In the genomic region with DNA sequence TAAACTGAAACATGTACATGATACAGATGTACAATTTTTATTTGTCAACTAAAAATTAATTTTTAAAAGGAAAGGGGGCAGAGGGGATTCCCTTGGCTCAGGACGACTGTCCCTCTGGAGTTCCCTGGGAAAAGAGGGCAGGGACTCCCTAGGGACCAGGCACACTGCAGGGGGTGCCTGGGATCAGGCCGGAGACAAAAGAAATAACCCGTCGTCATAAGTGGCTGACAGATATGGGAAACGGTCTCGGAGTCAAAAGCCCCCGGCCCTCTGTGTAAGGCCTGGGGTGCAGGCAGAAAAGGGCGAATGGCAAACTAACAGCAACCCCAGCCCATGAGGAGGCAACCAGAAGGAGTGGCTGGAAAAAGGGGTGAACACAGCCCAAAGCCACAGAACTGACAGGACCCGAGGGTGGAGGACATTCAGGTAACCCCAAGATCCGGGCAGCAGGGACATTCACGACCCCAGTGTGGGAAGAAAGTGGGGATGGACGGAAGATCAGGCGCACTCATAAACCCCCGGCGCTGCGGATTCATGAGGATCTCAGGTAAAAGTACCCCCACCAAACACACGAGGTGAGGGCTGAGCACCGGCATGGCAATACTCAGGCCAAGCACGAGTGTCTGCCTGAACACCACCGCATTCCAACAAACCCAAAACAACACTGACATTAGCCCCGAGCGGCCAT, we compare ENCODE assay signal across 11 cellular contexts. TPM values are rescaled to one million over a fixed set of nuclear protein-coding genes. Genes with fewer than 3 reads are reported as not detected.
A peak's percentile ranks its signal among the peaks of the same experiment; 100 is the strongest.
DNase-seq lines count a peak whose midpoint lies in the region; ATAC-seq and TF ChIP-seq lines count a peak whose summit lies in the region.
"Had no signal": no experiment of that assay in that cellular context is flagged by ENCODE, and none has a peak within 500 bp of the region (broad histone marks: within the 10 kb centered on the region; RNA-seq: fewer than 3 reads in every experiment).

No MANE protein-coding gene starts in this region.

- H3K4me3 ChIP-seq in CD8-positive, alpha-beta T cell (ENCODE audit: low read depth, low read length): no peak overlapping the region
- H3K4me3 ChIP-seq in WI38 (ENCODE audit: low read depth, low read length): peak overlapping the region; percentile 43
- peak overlapping the region; percentile 32 to 40 for H3K4me3 ChIP-seq in foreskin fibroblast (ENCODE audit: low read depth in 1 of 2, low read length in 2 of 2)
- H3K4me3 ChIP-seq in prostate gland: peak overlapping the region in 1 of 2 donors; percentile 10

- H3K4me1 ChIP-seq in CD8-positive, alpha-beta T cell (ENCODE audit: insufficient read depth, low read length): peaks cover 21% of the 10 kb centered on the region
- H3K4me1 ChIP-seq in prostate gland (replicated peaks): peaks cover 61% of the 10 kb centered on the region

- no peak overlapping the region for H3K4me3 Mint-ChIP-seq in CD8-positive, alpha-beta T cell
- H3K4me3 Mint-ChIP-seq: memory B cell had no signal

- H3K9me3 Mint-ChIP-seq in CD8-positive, alpha-beta T cell: no peaks in the 10 kb centered on the region
- H3K9me3 Mint-ChIP-seq: memory B cell had no signal

- TF ChIP-seq POLR2A in prostate gland (IDR thresholded peaks at IDR 0.05): no peak

- H3K27ac Mint-ChIP-seq in CD8-positive, alpha-beta T cell: peak overlapping the region; percentile 62
- H3K27ac Mint-ChIP-seq: memory B cell had no signal

- H3K4me1 Mint-ChIP-seq in CD8-positive, alpha-beta T cell (ENCODE audit: low read depth): peaks cover 55% of the 10 kb centered on the region

- peaks cover 43% of the 10 kb centered on the region for H3K36me3 Mint-ChIP-seq in CD8-positive, alpha-beta T cell

- no peak overlapping the region for H3K27ac ChIP-seq in CD8-positive, alpha-beta T cell (ENCODE audit: low read depth, low read length)
- peak overlapping the region; percentile 79 to 87 for H3K27ac ChIP-seq in prostate gland

- no peaks in the 10 kb centered on the region for H3K27me3 Mint-ChIP-seq in CD8-positive, alpha-beta T cell (ENCODE audit: low read depth)
- H3K27me3 Mint-ChIP-seq: memory B cell had no signal

- intact Hi-C loops in CD8-positive, alpha-beta T cell (cut with DNase I, micrococcal nuclease): loop anchor here in 1 of 2 experiments (10.0 kb wide), 1 partner anchor 122 kb away; the partner anchor contains the start of gene GTF2F1
- intact Hi-C loops in prostate gland (cut with DNase I): loop anchor here (5.0 to 10.0 kb wide), 3 partner anchors 41 to 218 kb away; partner anchors contain the start of gene KHSRP

- no peak for DNase-seq in CD8-positive, alpha-beta T cell
- DNase-seq in foreskin fibroblast (no peak), prostate gland (ENCODE audit: low spot score) (no peak), HK-2 (ENCODE audit: unreplicated experiment) (no peak), NAMALWA (ENCODE audit: low spot score) (no peak), H4 (ENCODE audit: low spot score) (no peak)
- DNase-seq: DND-41, T-helper 9 cell had no signal

- POLR2A ChIA-PET in CD8-positive, alpha-beta T cell (lab: Charles Lee): no interaction called here

- CTCF ChIA-PET in CD8-positive, alpha-beta T cell (lab: Charles Lee): no interaction called here

- 63% methylated on average over 22 of the region's 22 CpGs for WGBS in prostate gland

- no peaks in the 10 kb centered on the region for H3K27me3 ChIP-seq in CD8-positive, alpha-beta T cell (ENCODE audit: insufficient read depth, low read length)
- no peaks in the 10 kb centered on the region for H3K27me3 ChIP-seq in prostate gland (replicated peaks; ENCODE audit: insufficient read depth)

- TF ChIP-seq CTCF in CD8-positive, alpha-beta T cell (IDR thresholded peaks at IDR 0.05): no peak
- TF ChIP-seq CTCF in WI38 (IDR thresholded peaks at IDR 0.05; ENCODE audit: low read depth, low read length): no peak
- no peak for TF ChIP-seq CTCF in foreskin fibroblast (IDR thresholded peaks at IDR 0.05; ENCODE audit: low read depth, low read length)
- no peak for TF ChIP-seq CTCF in prostate gland (IDR thresholded peaks at IDR 0.05)

- H3K36me3 ChIP-seq in CD8-positive, alpha-beta T cell (ENCODE audit: insufficient read depth, low read length): no peaks in the 10 kb centered on the region
- H3K36me3 ChIP-seq in prostate gland: no peaks in the 10 kb centered on the region

- H3K9me3 ChIP-seq in CD8-positive, alpha-beta T cell (ENCODE audit: low read length): no peaks in the 10 kb centered on the region
- H3K9me3 ChIP-seq in prostate gland: no peaks in the 10 kb centered on the region

- ATAC-seq in CD8-positive, alpha-beta T cell: no peak
- ATAC-seq in HG03520 (IDR thresholded peaks at IDR 0.05; ENCODE audit: unreplicated experiment): no peak

RNA-seq across cellular contexts. Expression of gene MLLT1, which starts 6.7 kb away (rescaled TPM):
- total RNA-seq in CD8-positive, alpha-beta T cell: 10 to 100 TPM; 11.8 to 15.0 TPM
- 10 to 100 TPM; 39.9 to 41.4 TPM for total RNA-seq in prostate gland
- total RNA-seq in H4 (2014; rRNA removed; shearing (Covaris generic)): 8.1 and 9.6 TPM in 2 replicates
